6 cellular contexts compared by ENCODE assay signal in the genomic region with DNA sequence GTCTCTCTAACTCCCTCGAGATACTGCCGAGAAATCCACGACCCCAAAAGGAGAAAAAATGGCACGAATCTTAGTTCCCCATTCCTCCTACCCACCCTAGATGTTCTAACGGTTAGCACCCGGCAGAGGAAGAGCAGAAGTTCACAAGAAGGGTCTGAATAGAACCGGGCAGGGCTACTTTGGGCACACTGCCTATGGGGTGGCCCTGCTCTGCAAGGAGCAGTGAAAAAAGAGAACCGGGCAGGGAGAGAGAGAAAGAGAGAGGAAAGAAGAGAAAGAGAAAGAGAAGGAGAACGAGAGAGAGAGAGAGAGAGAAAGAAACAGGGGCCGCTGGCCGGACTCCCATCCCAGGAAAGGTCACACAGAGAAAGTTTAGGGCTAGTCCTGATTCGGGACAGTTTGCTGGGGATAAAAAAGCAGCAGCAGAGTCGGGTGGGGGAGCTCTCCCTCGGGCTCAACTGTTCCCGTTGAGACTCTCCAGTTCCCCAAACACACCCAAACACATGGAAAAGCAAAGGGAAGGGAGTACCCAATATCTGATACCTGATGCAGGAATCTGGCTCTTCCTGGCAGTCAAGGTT. TPM values are rescaled to one million over a fixed set of nuclear protein-coding genes. Genes with fewer than 3 reads are reported as not detected.
DNase-seq lines count a peak whose midpoint lies in the region; ATAC-seq and FAIRE-seq lines count a peak whose summit lies in the region.

No MANE protein-coding gene starts in this region.

- DNase-seq in Kasumi-1 (lab: John Stamatoyannopoulos, UW) (peak; percentile 22 to 41), epithelial cell of prostate (ENCODE audit: low read depth, low spot score) (no peak), small intestine (no peak)
- DNase-seq in stimulated activated CD4-positive, alpha-beta T cell treated with anti-CD3 and anti-CD28 coated beads, Interleukin-4, amount 100 ng/mL, for 4 hours = no peak

- 0 to 24% (median 9%) methylated on average over 14 to 15 of the region's 15 CpGs for WGBS in small intestine, 3 donors

- ATAC-seq in GM19467 (IDR thresholded peaks at IDR 0.05; ENCODE audit: unreplicated experiment) = no peak

- H3K79me2 ChIP-seq in ACC112 (ENCODE audit: control insufficient read depth, insufficient read depth, low read length, unreplicated experiment) = peaks cover 58% of the 10 kb centered on the region

- H3K27me3 ChIP-seq in ACC112 (ENCODE audit: insufficient read depth, low read length) (no peaks in the 10 kb centered on the region), small intestine (ENCODE audit: control insufficient read depth in 2 of 2, insufficient read depth in 2 of 2, low read length in 2 of 2) (no peaks in the 10 kb centered on the region)

- H3K4me1 ChIP-seq in ACC112 (ENCODE audit: control insufficient read depth, insufficient read depth, low read length, unreplicated experiment) (no peaks in the 10 kb centered on the region), small intestine (ENCODE audit: control insufficient read depth in 2 of 2, insufficient read depth in 1 of 2, low read depth in 1 of 2, low read length in 1 of 2) (no peaks in the 10 kb centered on the region)

- peak overlapping the region; percentile 53 for H2AFZ ChIP-seq in ACC112 (ENCODE audit: low read length, unreplicated experiment)

- no peaks in the 10 kb centered on the region for H3K36me3 ChIP-seq in ACC112 (ENCODE audit: insufficient read depth, low read length)
- H3K36me3 ChIP-seq in small intestine (ENCODE audit: control insufficient read depth in 2 of 2, insufficient read depth in 2 of 2, low read length in 2 of 2) = peaks cover 0 to 3% of the 10 kb centered on the region in 2 donors

- FAIRE-seq in small intestine (lab: Jason Lieb, UNC) = no peak

- H3K9me3 ChIP-seq in small intestine (ENCODE audit: control insufficient read depth, low read depth) = no peaks in the 10 kb centered on the region

- H3K4me3 ChIP-seq in ACC112 (ENCODE audit: low read depth, low read length) = peak overlapping the region; percentile 87
- peak overlapping the region; percentile 29 to 59 for H3K4me3 ChIP-seq in small intestine (ENCODE audit: low read depth in 1 of 2, low read length in 2 of 2)

- peak overlapping the region; percentile 81 for H3K27ac ChIP-seq in ACC112 (ENCODE audit: low read depth, low read length)
- H3K27ac ChIP-seq in epithelial cell of prostate = peak overlapping the region; percentile 81
- H3K27ac ChIP-seq in small intestine (ENCODE audit: low read depth in 1 of 2, low read length in 1 of 2) = peak overlapping the region; percentile 77 to 94

RNA-seq across cellular contexts. Expression of gene GLA, which starts 0.5 kb away (rescaled TPM):
- 10 to 100 TPM; 15.9 to 34.6 (median 32.7) TPM for polyA plus RNA-seq in small intestine

RNA-seq across cellular contexts. Expression of gene HNRNPH2, which starts 0.8 kb away (rescaled TPM):
- 10 to 100 TPM; 60.2 to 72.4 (median 71.5) TPM for polyA plus RNA-seq in small intestine

RNA-seq across cellular contexts. Expression of gene RPL36A, which starts 16.4 kb away (rescaled TPM):
- polyA plus RNA-seq in small intestine = 1,000 to 10,000 TPM; 1,312 to 3,526 (median 2,289) TPM

RNA-seq across cellular contexts. Expression of gene BTK, which starts 21.3 kb away (rescaled TPM):
- polyA plus RNA-seq in small intestine = 1 to 10 TPM in 2 of 3 donors, under 1 TPM in 1; 0.22 to 4.9 (median 2.9) TPM

RNA-seq across cellular contexts. Expression of gene TIMM8A, which starts 58.7 kb away (rescaled TPM):
- polyA plus RNA-seq in small intestine = 10 to 100 TPM in 1 of 3 donors, 1 to 10 TPM in 2; 3.8 to 12.0 (median 8.7) TPM

Comparison
In these comparisons a context has a peak if more than half of its experiments do, and no peak if none do; other contexts are left out.
1. DNase-seq: peak in Kasumi-1 (2 of 2); none in epithelial cell of prostate (single experiment), small intestine (single experiment) and stimulated activated CD4-positive, alpha-beta T cell treated with anti-CD3 and anti-CD28 coated beads, Interleukin-4, amount 100 ng/mL, for 4 hours (0 of 2).
2. Peak in every context shown above with its lines, with median percentiles within 50 percentile points of each other: H3K27ac ChIP-seq.